Comparison of ENCODE assay signal across 8 cellular contexts in the genomic region with DNA sequence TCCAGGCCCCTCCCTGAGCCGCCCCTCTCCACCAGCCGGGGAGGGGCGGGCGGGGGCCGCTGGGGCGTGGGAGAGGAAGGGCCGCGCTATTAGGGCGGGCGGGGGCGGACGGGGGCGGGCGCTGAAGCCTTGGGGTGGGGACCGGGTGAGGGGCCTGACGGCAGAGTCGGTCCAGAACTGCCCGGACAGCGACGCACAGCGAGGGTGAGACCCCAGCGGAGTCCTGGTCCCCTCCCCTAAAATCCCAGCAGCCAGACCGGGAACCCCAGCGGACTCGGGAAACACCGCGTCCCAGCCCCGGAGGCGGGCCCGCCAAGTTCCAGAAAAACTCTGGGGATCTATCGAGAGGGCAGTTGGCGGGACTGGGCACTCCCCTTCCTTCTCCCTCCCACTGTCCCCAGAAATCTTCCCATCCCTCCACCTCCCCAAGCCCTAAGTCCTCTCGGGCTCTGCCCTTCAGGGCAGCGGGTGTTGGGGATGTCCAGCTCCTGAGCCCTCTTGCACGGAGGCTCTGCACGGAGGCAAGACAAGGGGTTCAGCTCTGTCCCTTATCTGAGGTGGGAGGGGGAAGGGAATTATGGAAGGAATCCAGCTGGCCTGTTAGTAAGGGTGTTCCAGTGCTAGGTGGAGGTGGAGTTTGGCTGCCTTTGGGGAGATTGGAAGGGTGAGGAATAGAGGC. TPM values are rescaled to one million over a fixed set of nuclear protein-coding genes. Genes with fewer than 3 reads are reported as not detected.
DNase-seq lines count a peak whose midpoint lies in the region; ATAC-seq and TF ChIP-seq lines count a peak whose summit lies in the region.

A gene with protein sequence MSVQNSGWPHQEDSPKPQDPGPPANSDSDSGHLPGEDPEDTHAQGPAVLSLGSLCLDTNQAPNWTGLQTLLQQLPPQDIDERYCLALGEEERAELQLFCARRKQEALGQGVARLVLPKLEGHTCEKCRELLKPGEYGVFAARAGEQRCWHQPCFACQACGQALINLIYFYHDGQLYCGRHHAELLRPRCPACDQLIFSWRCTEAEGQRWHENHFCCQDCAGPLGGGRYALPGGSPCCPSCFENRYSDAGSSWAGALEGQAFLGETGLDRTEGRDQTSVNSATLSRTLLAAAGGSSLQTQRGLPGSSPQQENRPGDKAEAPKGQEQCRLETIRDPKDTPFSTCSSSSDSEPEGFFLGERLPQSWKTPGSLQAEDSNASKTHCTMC (plus strand): TSS at position 160 of the 679 bp plus-strand sequence. CDS start 2,692 bp downstream, outside the sequence.

- peak within 1 kb of the TSS; percentile 91 for H3K4me3 ChIP-seq in adipocyte (ENCODE audit: low read length)
- peak within 1 kb of the TSS; percentile 54 to 82 for H3K4me3 ChIP-seq in right atrium auricular region

- H3K4me1 Mint-ChIP-seq in Calu3 (ENCODE audit: low read depth, unreplicated experiment), result peaks cover 41% of the 10 kb centered on the region

- H3K9me3 ChIP-seq in adipocyte (ENCODE audit: control insufficient read depth, low read length) (no peaks in the 10 kb centered on the region), right atrium auricular region (no peaks in the 10 kb centered on the region)

- CTCF ChIA-PET in Calu3 (lab: Charles Lee), result interaction anchor here (0.6 to 1.3 kb wide), 3 partner anchors 261 to 383 kb away, joined by 3 to 5 read pairs (median 3); no protein-coding TSS in a partner anchor

- H3K36me3 ChIP-seq in adipocyte (ENCODE audit: control insufficient read depth, insufficient read depth, low read length, severe bottlenecking) (no peaks in the 10 kb centered on the region), right atrium auricular region (peaks cover 11% of the 10 kb centered on the region)

- peaks cover 40% of the 10 kb centered on the region for H3K36me3 Mint-ChIP-seq in Calu3 (ENCODE audit: insufficient read depth, unreplicated experiment)

- peak within 1 kb of the TSS; percentile 77 for H3K4me3 Mint-ChIP-seq in Calu3 (ENCODE audit: low read depth, unreplicated experiment)

- peak within 1 kb of the TSS; percentile 60 for H3K27ac Mint-ChIP-seq in Calu3 (ENCODE audit: unreplicated experiment)

- BruUV-seq in Calu3 (replicated peaks; lab: Mats Ljungman, UMichigan), result no TSS peak

- H3K4me1 ChIP-seq in adipocyte (ENCODE audit: control insufficient read depth, insufficient read depth, low read length) (peaks cover 20% of the 10 kb centered on the region), right atrium auricular region (peaks cover 0 to 44% of the 10 kb centered on the region in 2 donors)

- ATAC-seq in GM18498 (IDR thresholded peaks at IDR 0.05; ENCODE audit: unreplicated experiment), result no peak

- no peaks in the 10 kb centered on the region for H3K9me3 Mint-ChIP-seq in Calu3 (ENCODE audit: low read depth, unreplicated experiment)

- peak within 1 kb of the TSS; percentile 84 to 87 for H3K27ac ChIP-seq in right atrium auricular region

- peak within 1 kb of the TSS; percentile 89 for H3K9ac ChIP-seq in adipocyte (ENCODE audit: low read length)

- intact Hi-C loops in Calu3 (cut with micrococcal nuclease; ENCODE audit: unreplicated experiment), result loop anchor here (1.0 to 10.0 kb wide), 2 partner anchors 264 to 434 kb away; a partner anchor contains a TSS

- no peak for TF ChIP-seq CTCF in Calu3 (IDR thresholded peaks at IDR 0.05; ENCODE audit: unreplicated experiment)
- no peak for TF ChIP-seq CTCF in right atrium auricular region (IDR thresholded peaks at IDR 0.05)

- no peaks in the 10 kb centered on the region for H3K27me3 Mint-ChIP-seq in Calu3 (ENCODE audit: unreplicated experiment)

- H3K27me3 ChIP-seq in adipocyte (replicated peaks; ENCODE audit: control insufficient read depth, insufficient read depth, low read length) (no peaks in the 10 kb centered on the region), right atrium auricular region (no peaks in the 10 kb centered on the region)

- peak; percentile 60 for DNase-seq in Calu3
- DNase-seq in HuH-7.5 (ENCODE audit: low spot score), result peak; percentile 41
- peak; percentile 46 for DNase-seq in adipocyte (ENCODE audit: low read depth)
- peak; percentile 75 for DNase-seq in right atrium auricular region (ENCODE audit: low spot score)
- peak; percentile 28 for DNase-seq in renal cortical epithelial cell (ENCODE audit: low read depth)
- DNase-seq in NCI-H1694 treated with DMSO at 0.1 percent for 48 hours (lab: John Stamatoyannopoulos, UW), result no peak
- no peak for DNase-seq in midbrain (lab: John Stamatoyannopoulos, UW)

RNA-seq across cellular contexts. Expression of the gene that starts here (rescaled TPM):
- total RNA-seq in Calu3 (2022), result 6.4 and 7.1 TPM in 2 replicates
- 1 to 10 TPM; 4.3 to 5.6 TPM for total RNA-seq in right atrium auricular region
- 0.52 and 1.7 TPM in 2 replicates for total RNA-seq in renal cortical epithelial cell

Comparison
In these comparisons a context has a peak if more than half of its experiments do, and no peak if none do; other contexts are left out.
1. DNase-seq: peak in Calu3 (single experiment), HuH-7.5 (single experiment), adipocyte (single experiment), right atrium auricular region (single experiment) and renal cortical epithelial cell (single experiment); none in NCI-H1694 treated with DMSO at 0.1 percent for 48 hours (single experiment) and midbrain (single experiment).